In genomic region chr12:7859552-7859951, GRCh38 we compare ENCODE assay signal across 12 cellular contexts.
DNase-seq lines count a peak whose midpoint lies in the region; ATAC-seq and FAIRE-seq lines count a peak whose summit lies in the region.
"Had no signal": no experiment of that assay in that cellular context is flagged by ENCODE, and none has a peak within 500 bp of the region (broad histone marks: within the 10 kb centered on the region; RNA-seq: fewer than 3 reads in every experiment).

No MANE protein-coding gene starts in this region.

- ATAC-seq in GM21423 (IDR thresholded peaks at IDR 0.05; ENCODE audit: unreplicated experiment) (no peak), HG03432 (IDR thresholded peaks at IDR 0.05; ENCODE audit: unreplicated experiment) (no peak)
- ATAC-seq in stimulated activated memory B cell treated with anti-CD40 and anti-IgM and Interleukin-4, amounts not matched to agents 10 μg/mL and 1 μg/mL and 100 μg/mL, for 72 hours, result no peak
- no peak for ATAC-seq in stimulated activated effector memory CD8-positive, alpha-beta T cell treated with anti-CD3 and anti-CD28 coated beads, Interleukin-12 subunit alpha, Interleukin-12 subunit beta, amount 100 ng/mL, for 72 hours

- H3K4me3 ChIP-seq in skeletal muscle cell (ENCODE audit: low read depth, low read length), result no peak overlapping the region
- H3K4me3 ChIP-seq: upper lobe of right lung had no signal

- no peaks in the 10 kb centered on the region for H3K36me3 Mint-ChIP-seq in stimulated activated memory B cell treated with anti-CD40 and anti-IgM and Interleukin-4, amounts not matched to agents 10 μg/mL and 1 μg/mL and 100 μg/mL, for 72 hours
- H3K36me3 Mint-ChIP-seq in stimulated activated effector memory CD8-positive, alpha-beta T cell treated with anti-CD3 and anti-CD28 coated beads, Interleukin-12 subunit alpha, Interleukin-12 subunit beta, amount 100 ng/mL, for 72 hours, result no peaks in the 10 kb centered on the region
- H3K36me3 Mint-ChIP-seq: activated CD8-positive, alpha-beta memory T cell treated with anti-CD3 and anti-CD28 coated beads, Interleukin-2, amount 10 ng/mL, durations not matched to agents 7 days and 5 days had no signal

- DNase-seq in EL, result peak; percentile 85
- DNase-seq in RCC 7860 (ENCODE audit: low spot score), result peak; percentile 8
- DNase-seq in fibroblast of peridontal ligament (ENCODE audit: extremely low read depth), result peak; percentile 65
- peak; percentile 65 for DNase-seq in skeletal muscle cell (ENCODE audit: low read depth)
- DNase-seq in stimulated activated effector memory CD8-positive, alpha-beta T cell treated with anti-CD3 and anti-CD28 coated beads, Interleukin-12 subunit alpha, Interleukin-12 subunit beta, amount 100 ng/mL, for 72 hours (ENCODE audit: low spot score in 2 of 2), result no peak
- DNase-seq: GF-D8 had no signal

- no peaks in the 10 kb centered on the region for H3K9me3 Mint-ChIP-seq in stimulated activated memory B cell treated with anti-CD40 and anti-IgM and Interleukin-4, amounts not matched to agents 10 μg/mL and 1 μg/mL and 100 μg/mL, for 72 hours
- H3K9me3 Mint-ChIP-seq in stimulated activated effector memory CD8-positive, alpha-beta T cell treated with anti-CD3 and anti-CD28 coated beads, Interleukin-12 subunit alpha, Interleukin-12 subunit beta, amount 100 ng/mL, for 72 hours, result no peaks in the 10 kb centered on the region
- H3K9me3 Mint-ChIP-seq: activated naive CD4-positive, alpha-beta T cell treated with anti-CD3 and anti-CD28 coated beads, Interleukin-2, amount 50 U/mL, for 72 hours had no signal

- H3K4me1 Mint-ChIP-seq in stimulated activated memory B cell treated with anti-CD40 and anti-IgM and Interleukin-4, amounts not matched to agents 10 μg/mL and 1 μg/mL and 100 μg/mL, for 72 hours, result peaks cover 6% of the 10 kb centered on the region
- peaks cover 18% of the 10 kb centered on the region for H3K4me1 Mint-ChIP-seq in stimulated activated effector memory CD8-positive, alpha-beta T cell treated with anti-CD3 and anti-CD28 coated beads, Interleukin-12 subunit alpha, Interleukin-12 subunit beta, amount 100 ng/mL, for 72 hours

- FAIRE-seq in RCC 7860 (lab: Jason Lieb, UNC), result no peak

- H3K4me3 Mint-ChIP-seq in stimulated activated memory B cell treated with anti-CD40 and anti-IgM and Interleukin-4, amounts not matched to agents 10 μg/mL and 1 μg/mL and 100 μg/mL, for 72 hours, result no peak overlapping the region
- no peak overlapping the region for H3K4me3 Mint-ChIP-seq in stimulated activated effector memory CD8-positive, alpha-beta T cell treated with anti-CD3 and anti-CD28 coated beads, Interleukin-12 subunit alpha, Interleukin-12 subunit beta, amount 100 ng/mL, for 72 hours
- H3K4me3 Mint-ChIP-seq: activated CD8-positive, alpha-beta memory T cell treated with anti-CD3 and anti-CD28 coated beads, Interleukin-2, amount 10 ng/mL, durations not matched to agents 7 days and 5 days had no signal

- peaks cover 43% of the 10 kb centered on the region for H3K27me3 Mint-ChIP-seq in stimulated activated memory B cell treated with anti-CD40 and anti-IgM and Interleukin-4, amounts not matched to agents 10 μg/mL and 1 μg/mL and 100 μg/mL, for 72 hours

- no peak overlapping the region for H3K27ac Mint-ChIP-seq in stimulated activated memory B cell treated with anti-CD40 and anti-IgM and Interleukin-4, amounts not matched to agents 10 μg/mL and 1 μg/mL and 100 μg/mL, for 72 hours
- no peak overlapping the region for H3K27ac Mint-ChIP-seq in stimulated activated effector memory CD8-positive, alpha-beta T cell treated with anti-CD3 and anti-CD28 coated beads, Interleukin-12 subunit alpha, Interleukin-12 subunit beta, amount 100 ng/mL, for 72 hours
- H3K27ac Mint-ChIP-seq: activated CD8-positive, alpha-beta memory T cell treated with anti-CD3 and anti-CD28 coated beads, Interleukin-2, amount 10 ng/mL, durations not matched to agents 7 days and 5 days had no signal

Comparison
In these comparisons a context has a peak if more than half of its experiments do, and no peak if none do; other contexts are left out.
1. DNase-seq: peak in EL (single experiment), RCC 7860 (single experiment), fibroblast of peridontal ligament (single experiment) and skeletal muscle cell (single experiment); none in stimulated activated effector memory CD8-positive, alpha-beta T cell treated with anti-CD3 and anti-CD28 coated beads, Interleukin-12 subunit alpha, Interleukin-12 subunit beta, amount 100 ng/mL, for 72 hours (0 of 2).